Comparison of ENCODE assay signal across 19 cellular contexts in the genomic region with DNA sequence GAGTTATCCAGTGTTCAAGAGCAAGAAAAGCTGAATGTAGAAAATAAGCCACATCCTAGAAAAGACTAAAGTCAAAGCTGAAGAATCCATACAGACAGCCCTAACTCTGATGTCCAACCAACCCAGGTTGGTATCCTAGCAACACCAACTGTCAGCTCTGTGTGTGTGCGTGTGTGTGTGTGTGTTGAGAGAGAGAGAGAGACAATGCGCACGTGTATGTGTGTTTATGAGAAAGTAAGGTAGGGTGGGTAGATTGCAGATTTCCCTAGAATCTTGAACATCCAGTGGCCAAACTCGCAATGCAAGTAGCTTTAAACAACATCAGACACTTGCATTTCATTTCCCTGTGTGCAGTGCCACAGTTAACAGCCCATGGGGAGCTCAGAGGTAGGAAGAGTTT.
DNase-seq lines count a peak whose midpoint lies in the region; ATAC-seq and TF ChIP-seq lines count a peak whose summit lies in the region.
"Had no signal": no experiment of that assay in that cellular context is flagged by ENCODE, and none has a peak within 500 bp of the region (broad histone marks: within the 10 kb centered on the region; RNA-seq: fewer than 3 reads in every experiment).

No MANE protein-coding gene starts in this region.

- peak overlapping the region; percentile 30 for H3K4me3 ChIP-seq in neural cell (ENCODE audit: low read length)

- TF ChIP-seq CTCF in neural cell (IDR thresholded peaks at IDR 0.05; ENCODE audit: poor library complexity, severe bottlenecking), result no peak

- no peaks in the 10 kb centered on the region for H3K36me3 ChIP-seq in neural cell (ENCODE audit: insufficient read depth, low read length)

- peak overlapping the region; percentile 46 for H3K4me2 ChIP-seq in neural cell (ENCODE audit: low read length)

- peaks cover 17% of the 10 kb centered on the region for H3F3A ChIP-seq in neural cell (ENCODE audit: insufficient read depth, low read length, poor library complexity, severe bottlenecking)

- peaks cover under 1% of the 10 kb centered on the region for H3K9me2 ChIP-seq in neural cell (ENCODE audit: insufficient read depth, low read length)

- no peaks in the 10 kb centered on the region for H3K9me3 ChIP-seq in neural cell (ENCODE audit: low read length)

- H3K9ac ChIP-seq in neural cell (ENCODE audit: low read length), result no peak overlapping the region

- no peaks in the 10 kb centered on the region for H3K27me3 ChIP-seq in neural cell (ENCODE audit: insufficient read depth, low read depth, low read length)

- no peak for TF ChIP-seq RAD21 in neural cell (conservative IDR thresholded peaks at IDR 0.05)

- H3K27ac ChIP-seq in neural cell (ENCODE audit: low read length), result peak overlapping the region; percentile 57
- H3K27ac ChIP-seq: HL-60 had no signal

- no peak for ATAC-seq in GM21737 (IDR thresholded peaks at IDR 0.05; ENCODE audit: unreplicated experiment)

- TF ChIP-seq EP300 in neural cell (conservative IDR thresholded peaks at IDR 0.05; ENCODE audit: poor library complexity, severe bottlenecking), result no peak

- H3K79me2 ChIP-seq in neural cell (replicated peaks; ENCODE audit: insufficient read depth, low read length), result no peaks in the 10 kb centered on the region

- DNase-seq in NCI-H1105 treated with DMSO at 0.1 percent for 48 hours (lab: John Stamatoyannopoulos, UW), result peak; percentile 32
- no peak for DNase-seq in NCI-H1105 (lab: John Stamatoyannopoulos, UW)
- peak; percentile 33 for DNase-seq in COR-L47 (lab: John Stamatoyannopoulos, UW)
- DNase-seq in ecto neural progenitor cell (ENCODE audit: low spot score), result peak; percentile 56
- no peak for DNase-seq in posterior vena cava (ENCODE audit: low spot score)
- DNase-seq in NCI-H526 (lab: John Stamatoyannopoulos, UW), result no peak
- DNase-seq: 8988T, GDM1, H9, Karpas-422, NCI-H1092, NCI-H187 treated with DMSO at 0.1 percent for 48 hours, NCI-H2171 treated with DMSO at 0.1 percent for 48 hours, OCI-M1, Right ventricle myocardium superior, SW 1271 had no signal

- intact Hi-C loops in posterior vena cava (cut with DNase I), result no loop called here

- no peaks in the 10 kb centered on the region for H4K20me1 ChIP-seq in neural cell (ENCODE audit: insufficient read depth)

- no peak overlapping the region for H2AFZ ChIP-seq in neural cell (ENCODE audit: low read depth, low read length)

TF ChIP-seq in neural cell, 6 proteins besides CTCF, POLR2A, EP300 and RAD21:
- TF ChIP-seq, protein P1, sequence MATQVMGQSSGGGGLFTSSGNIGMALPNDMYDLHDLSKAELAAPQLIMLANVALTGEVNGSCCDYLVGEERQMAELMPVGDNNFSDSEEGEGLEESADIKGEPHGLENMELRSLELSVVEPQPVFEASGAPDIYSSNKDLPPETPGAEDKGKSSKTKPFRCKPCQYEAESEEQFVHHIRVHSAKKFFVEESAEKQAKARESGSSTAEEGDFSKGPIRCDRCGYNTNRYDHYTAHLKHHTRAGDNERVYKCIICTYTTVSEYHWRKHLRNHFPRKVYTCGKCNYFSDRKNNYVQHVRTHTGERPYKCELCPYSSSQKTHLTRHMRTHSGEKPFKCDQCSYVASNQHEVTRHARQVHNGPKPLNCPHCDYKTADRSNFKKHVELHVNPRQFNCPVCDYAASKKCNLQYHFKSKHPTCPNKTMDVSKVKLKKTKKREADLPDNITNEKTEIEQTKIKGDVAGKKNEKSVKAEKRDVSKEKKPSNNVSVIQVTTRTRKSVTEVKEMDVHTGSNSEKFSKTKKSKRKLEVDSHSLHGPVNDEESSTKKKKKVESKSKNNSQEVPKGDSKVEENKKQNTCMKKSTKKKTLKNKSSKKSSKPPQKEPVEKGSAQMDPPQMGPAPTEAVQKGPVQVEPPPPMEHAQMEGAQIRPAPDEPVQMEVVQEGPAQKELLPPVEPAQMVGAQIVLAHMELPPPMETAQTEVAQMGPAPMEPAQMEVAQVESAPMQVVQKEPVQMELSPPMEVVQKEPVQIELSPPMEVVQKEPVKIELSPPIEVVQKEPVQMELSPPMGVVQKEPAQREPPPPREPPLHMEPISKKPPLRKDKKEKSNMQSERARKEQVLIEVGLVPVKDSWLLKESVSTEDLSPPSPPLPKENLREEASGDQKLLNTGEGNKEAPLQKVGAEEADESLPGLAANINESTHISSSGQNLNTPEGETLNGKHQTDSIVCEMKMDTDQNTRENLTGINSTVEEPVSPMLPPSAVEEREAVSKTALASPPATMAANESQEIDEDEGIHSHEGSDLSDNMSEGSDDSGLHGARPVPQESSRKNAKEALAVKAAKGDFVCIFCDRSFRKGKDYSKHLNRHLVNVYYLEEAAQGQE (IDR thresholded peaks at IDR 0.05; ENCODE audit: borderline replicate concordance), result peak; percentile 39
- TF ChIP-seq POLR2AphosphoS5 (IDR thresholded peaks at IDR 0.05) (peak; percentile 53), TAF1 (IDR thresholded peaks at IDR 0.05; ENCODE audit: low read depth) (no peak), SMC3 (conservative IDR thresholded peaks at IDR 0.05; ENCODE audit: poor library complexity) (no peak)
TF ChIP-seq in neural cell: peak in this region for 2.

Comparison
In these comparisons a context has a peak if more than half of its experiments do, and no peak if none do; other contexts are left out.
1. DNase-seq: peak in NCI-H1105 treated with DMSO at 0.1 percent for 48 hours (single experiment), COR-L47 (single experiment) and ecto neural progenitor cell (single experiment); none in NCI-H1105 (single experiment), posterior vena cava (single experiment) and NCI-H526 (0 of 2).